8 cellular contexts compared by ENCODE assay signal in genomic region chr13:52652980-52653303, GRCh38. TPM values are rescaled to one million over a fixed set of nuclear protein-coding genes. Genes with fewer than 3 reads are reported as not detected.
DNase-seq lines count a peak whose midpoint lies in the region; ATAC-seq and TF ChIP-seq lines count a peak whose summit lies in the region.

No MANE protein-coding gene starts in this region.

- peak; percentile 35 for DNase-seq in DMS79 treated with DMSO at 0.1 percent for 48 hours (lab: John Stamatoyannopoulos, UW)
- DNase-seq in DMS79 (lab: John Stamatoyannopoulos, UW): no peak
- DNase-seq in Panc1 (ENCODE audit: low read depth, low spot score): no peak
- no peak for DNase-seq in fibroblast of the aortic adventitia (ENCODE audit: low read depth)
- DNase-seq in trophoblast cell: no peak
- no peak for DNase-seq in SHP77 treated with DMSO at 0.1 percent for 48 hours (lab: John Stamatoyannopoulos, UW)
- no peak for DNase-seq in ACHN

- intact Hi-C loops in Panc1 (cut with micrococcal nuclease; ENCODE audit: unreplicated experiment): no loop called here

- H4K8ac ChIP-seq in trophoblast cell (ENCODE audit: low read depth, low read length): peak overlapping the region; percentile 74

- TF ChIP-seq CTCF in Panc1 (IDR thresholded peaks at IDR 0.05) (peak; percentile 44), fibroblast of the aortic adventitia (IDR thresholded peaks at IDR 0.05; ENCODE audit: insufficient read depth, low read length) (no peak)

- H3K27ac ChIP-seq in Panc1 (ENCODE audit: low read length) (peak overlapping the region; percentile 86), trophoblast cell (ENCODE audit: low read depth, low read length) (peak overlapping the region; percentile 99)

- no peak overlapping the region for H3K23ac ChIP-seq in trophoblast cell (ENCODE audit: low read length)

- H3K27me3 ChIP-seq in Panc1 (ENCODE audit: control insufficient read depth, insufficient read depth, low read length): no peaks in the 10 kb centered on the region
- no peaks in the 10 kb centered on the region for H3K27me3 ChIP-seq in trophoblast cell (ENCODE audit: insufficient read depth, low read length)

- H3K4me2 ChIP-seq in trophoblast cell (ENCODE audit: low read length): peak overlapping the region; percentile 63

- H2AFZ ChIP-seq in trophoblast cell (ENCODE audit: insufficient read depth, low read length, poor library complexity): peak overlapping the region; percentile 66

- WGBS in trophoblast cell (ENCODE audit: extremely low coverage, insufficient coverage, insufficient read length): no CpG with 5 or more reads among the region's 18 CpGs

- H3K14ac ChIP-seq in trophoblast cell (ENCODE audit: low read length): peak overlapping the region; percentile 72

- no peak overlapping the region for H2AK5ac ChIP-seq in trophoblast cell (ENCODE audit: low read length)

- BruUV-seq in Panc1 (replicated peaks; lab: Mats Ljungman, UMichigan): TSS peak; percentile 76

- H3K79me1 ChIP-seq in trophoblast cell (ENCODE audit: low read length): peaks cover 10% of the 10 kb centered on the region

- H3K9me3 ChIP-seq in Panc1 (ENCODE audit: control insufficient read depth, insufficient read depth, low read depth, low read length): no peaks in the 10 kb centered on the region
- H3K9me3 ChIP-seq in trophoblast cell (ENCODE audit: insufficient read depth, low read depth, low read length): no peaks in the 10 kb centered on the region

- peak overlapping the region; percentile 6 for H4K12ac ChIP-seq in trophoblast cell (ENCODE audit: low read depth, low read length)

- CTCF ChIA-PET in Panc1 (lab: Charles Lee): no interaction called here

- H3K4me1 ChIP-seq in Panc1 (ENCODE audit: control insufficient read depth, insufficient read depth, low read length) (peaks cover 9% of the 10 kb centered on the region; the same call in 1 of the 2 replicates), trophoblast cell (ENCODE audit: control insufficient read depth in 1 of 2, insufficient read depth in 2 of 2, low read length in 2 of 2) (peaks cover 5% of the 10 kb centered on the region in 2 experiments)

- peak overlapping the region; percentile 63 for H2BK120ac ChIP-seq in trophoblast cell (ENCODE audit: insufficient read depth, low read length, poor library complexity)

- peak overlapping the region; percentile 82 for H3K9ac ChIP-seq in trophoblast cell (ENCODE audit: low read length)

- peaks cover 28% of the 10 kb centered on the region for H3K36me3 ChIP-seq in Panc1 (ENCODE audit: control insufficient read depth, insufficient read depth, low read length)
- H3K36me3 ChIP-seq in trophoblast cell (ENCODE audit: control insufficient read depth in 1 of 2, insufficient read depth in 2 of 2, low read length in 2 of 2): peaks cover 7 to 10% of the 10 kb centered on the region in 2 experiments

- H3K4ac ChIP-seq in trophoblast cell (ENCODE audit: low read depth, low read length): peak overlapping the region; percentile 5

- H2BK5ac ChIP-seq in trophoblast cell (ENCODE audit: low read depth, low read length, poor library complexity): peak overlapping the region; percentile 25

- no peak overlapping the region for H2BK12ac ChIP-seq in trophoblast cell (ENCODE audit: low read length)

- in situ Hi-C loops in Panc1 (cut with HindIII; ENCODE audit: low pct_unique_long_range_greater_than_20kb, low sequenced_read_pairs) (no loop called here), ACHN (cut with HindIII; ENCODE audit: low pct_ligation_motif_present, low pct_unique_long_range_greater_than_20kb, low sequenced_read_pairs) (no loop called here)

- POLR2A ChIA-PET in Panc1 (lab: Charles Lee): no interaction called here

- peak overlapping the region; percentile 67 for H3K18ac ChIP-seq in trophoblast cell (ENCODE audit: low read length)

- H4K91ac ChIP-seq in trophoblast cell (ENCODE audit: low read depth, low read length): peak overlapping the region; percentile 20

- peaks cover 14% of the 10 kb centered on the region for H3K79me2 ChIP-seq in trophoblast cell (ENCODE audit: control insufficient read depth, insufficient read depth, low read length, poor library complexity)

- H3K4me3 ChIP-seq in Panc1 (ENCODE audit: low read depth in 2 of 2, low read length in 2 of 2) (peak overlapping the region; percentile 66 to 92), fibroblast of the aortic adventitia (ENCODE audit: low read depth, low read length) (peak overlapping the region; percentile 79), trophoblast cell (ENCODE audit: low read depth, low read length) (peak overlapping the region; percentile 77)

- ATAC-seq in HG02642 (IDR thresholded peaks at IDR 0.05; ENCODE audit: poor library complexity, unreplicated experiment): peak; percentile 39
- peak; percentile 25 for ATAC-seq in Panc1

RNA-seq across cellular contexts. Expression of gene SUGT1, which starts 0.3 kb away (rescaled TPM):
- total RNA-seq in Panc1 (2021; ENCODE audit: unreplicated experiment) (43.2 TPM), fibroblast of the aortic adventitia (ENCODE audit: low replicate concordance) (46.4 and 52.1 TPM in 2 replicates)
- polyA plus RNA-seq in Panc1 (2012; ENCODE audit: insufficient read length): 34.7 TPM
- 65.0 and 65.7 TPM in 2 replicates for polyA plus RNA-seq in trophoblast cell (2013)

RNA-seq across cellular contexts. Expression of gene HNRNPA1L2, which starts 10.7 kb away (rescaled TPM):
- total RNA-seq in Panc1 (2021; ENCODE audit: unreplicated experiment) (3.2 TPM), fibroblast of the aortic adventitia (ENCODE audit: low replicate concordance) (4.9 and 7.4 TPM in 2 replicates)
- polyA plus RNA-seq in Panc1 (2012; ENCODE audit: insufficient read length): 4.9 TPM
- 5.8 and 6.6 TPM in 2 replicates for polyA plus RNA-seq in trophoblast cell (2013)
